10 cellular contexts compared by ENCODE assay signal in the genomic region with DNA sequence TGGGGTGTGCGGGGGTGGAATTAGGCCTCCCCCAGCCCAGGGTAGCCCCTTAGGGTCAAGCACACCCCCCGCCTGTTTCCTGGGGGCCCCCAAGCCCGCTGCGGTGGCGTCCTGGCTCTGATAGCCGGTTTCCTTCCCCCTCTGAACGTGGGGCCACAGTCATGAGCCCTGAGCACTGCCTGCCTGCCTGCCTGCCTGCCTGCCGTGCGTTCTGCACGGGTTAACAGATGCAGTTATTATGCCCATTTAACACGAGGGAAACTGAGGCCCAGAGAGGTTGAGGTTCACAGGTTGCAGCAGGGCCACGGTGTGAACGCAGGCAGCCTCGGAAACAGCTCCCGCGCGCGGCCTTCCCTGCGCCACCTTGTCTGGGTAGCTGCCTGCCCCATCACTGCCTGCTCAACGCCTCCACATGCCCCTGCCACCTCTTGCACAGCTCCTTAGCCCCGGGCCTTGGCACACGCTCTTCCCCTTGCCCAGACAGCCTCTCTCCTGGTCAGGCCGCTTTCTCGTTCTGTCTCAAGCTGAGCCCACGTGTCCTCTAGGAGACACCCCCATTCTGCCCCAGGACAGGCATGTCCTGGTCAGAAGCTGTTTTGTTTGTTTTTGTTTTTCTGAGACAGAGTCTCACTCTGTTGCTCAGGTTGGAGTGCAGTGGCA. TPM values are rescaled to one million over a fixed set of nuclear protein-coding genes. Genes with fewer than 3 reads are reported as not detected.
A peak's percentile ranks its signal among the peaks of the same experiment; 100 is the strongest.
DNase-seq lines count a peak whose midpoint lies in the region; ATAC-seq and TF ChIP-seq lines count a peak whose summit lies in the region.
"Had no signal": no experiment of that assay in that cellular context is flagged by ENCODE, and none has a peak within 500 bp of the region (broad histone marks: within the 10 kb centered on the region; RNA-seq: fewer than 3 reads in every experiment).

No MANE protein-coding gene starts in this region.

- H2AFZ ChIP-seq in osteoblast (ENCODE audit: low read length): peak overlapping the region; percentile 29

- peaks cover 9% of the 10 kb centered on the region for H3K36me3 Mint-ChIP-seq in effector memory CD8-positive, alpha-beta T cell (ENCODE audit: insufficient read depth)

- no peaks in the 10 kb centered on the region for H3K9me3 Mint-ChIP-seq in effector memory CD8-positive, alpha-beta T cell

- peak overlapping the region; percentile 58 to 67 for H3K4me3 Mint-ChIP-seq in effector memory CD8-positive, alpha-beta T cell

- peaks cover 5 to 9% of the 10 kb centered on the region in 2 donors for H3K4me1 Mint-ChIP-seq in effector memory CD8-positive, alpha-beta T cell (ENCODE audit: low read depth in 2 of 2)

- H4K20me1 ChIP-seq in osteoblast (ENCODE audit: insufficient read depth, low read length): peaks cover 5% of the 10 kb centered on the region

- H3K4me2 ChIP-seq in osteoblast (ENCODE audit: insufficient read depth, low read length): peak overlapping the region; percentile 18

- H3K36me3 ChIP-seq in osteoblast (ENCODE audit: insufficient read depth, low read length): no peaks in the 10 kb centered on the region
- H3K36me3 ChIP-seq: uterus had no signal

- in situ Hi-C loops in SK-MEL-5 (cut with HindIII; ENCODE audit: low pct_unique_long_range_greater_than_20kb, low sequenced_read_pairs): no loop called here

- H3K79me2 ChIP-seq in osteoblast (ENCODE audit: insufficient read depth, low read length): no peaks in the 10 kb centered on the region

- no peak overlapping the region for H3K27ac ChIP-seq in osteoblast (ENCODE audit: low read depth, low read length)
- H3K27ac ChIP-seq: uterus had no signal

- no peaks in the 10 kb centered on the region for H3K9me3 ChIP-seq in osteoblast (ENCODE audit: low read depth, low read length)
- H3K9me3 ChIP-seq: uterus had no signal

- H3K27me3 ChIP-seq in osteoblast (ENCODE audit: insufficient read depth, low read length): no peaks in the 10 kb centered on the region
- H3K27me3 ChIP-seq: uterus had no signal

- no peak overlapping the region for H3K4me3 ChIP-seq in osteoblast (ENCODE audit: insufficient read depth, low read length)

- no peak for TF ChIP-seq CTCF in osteoblast (IDR thresholded peaks at IDR 0.05; ENCODE audit: extremely low read depth, low read depth, low read length)

- DNase-seq in GDM1 (lab: John Stamatoyannopoulos, UW) (peak; percentile 14), SK-MEL-5 (ENCODE audit: low read depth, low spot score) (peak; percentile 22), osteoblast (ENCODE audit: insufficient read length, low spot score, missing footprints) (peak; percentile 93), NCI-H774 (lab: John Stamatoyannopoulos, UW) (no peak), SIG-M5 (lab: John Stamatoyannopoulos, UW) (no peak)
- DNase-seq in effector memory CD8-positive, alpha-beta T cell: no peak
- DNase-seq: activated naive CD4-positive, alpha-beta T cell treated with anti-CD3 and anti-CD28 coated beads, Interleukin-2, amount 50 U/mL, for 16 hours; uterus had no signal

- H3K27me3 Mint-ChIP-seq in effector memory CD8-positive, alpha-beta T cell: peaks cover 6 to 14% of the 10 kb centered on the region in 2 donors

- no peak for ATAC-seq in effector memory CD8-positive, alpha-beta T cell (replicated peaks)
- ATAC-seq in HG02852 (IDR thresholded peaks at IDR 0.05; ENCODE audit: unreplicated experiment): no peak
- no peak for ATAC-seq in HG03342 (IDR thresholded peaks at IDR 0.05; ENCODE audit: unreplicated experiment)

- no peak overlapping the region for H3K27ac Mint-ChIP-seq in effector memory CD8-positive, alpha-beta T cell

- H3K4me1 ChIP-seq in osteoblast (ENCODE audit: insufficient read depth, low read length): peaks cover 17% of the 10 kb centered on the region

RNA-seq across cellular contexts. Expression of a gene that starts 1.2 kb away (rescaled TPM):
- total RNA-seq in SK-MEL-5 (2014; rRNA removed; shearing (Covaris generic)): 16.4 and 21.6 TPM in 2 replicates
- 27.4 and 39.3 TPM in 2 replicates for polyA plus RNA-seq in SK-MEL-5 (2015; cell fraction: cytosol; rRNA removed)
- 9.7 and 10.1 TPM in 2 replicates for polyA plus RNA-seq in SK-MEL-5 (2015; cell fraction: nucleus; rRNA removed)
- 25.0 and 29.2 TPM in 2 replicates for total RNA-seq in osteoblast

RNA-seq across cellular contexts. Expression of a gene that starts 4.8 kb away (rescaled TPM):
- 65.5 and 71.7 TPM in 2 replicates for total RNA-seq in SK-MEL-5 (2014; rRNA removed; shearing (Covaris generic))
- polyA plus RNA-seq in SK-MEL-5 (2015; cell fraction: cytosol; rRNA removed): 116 and 126 TPM in 2 replicates
- 169 and 176 TPM in 2 replicates for polyA plus RNA-seq in SK-MEL-5 (2015; cell fraction: nucleus; rRNA removed)
- 40.9 and 44.5 TPM in 2 replicates for total RNA-seq in osteoblast

RNA-seq across cellular contexts. Expression of a gene that starts 18.8 kb away (rescaled TPM):
- total RNA-seq in SK-MEL-5 (2014; rRNA removed; shearing (Covaris generic)): 44.2 and 59.3 TPM in 2 replicates
- polyA plus RNA-seq in SK-MEL-5 (2015; cell fraction: cytosol; rRNA removed): 87.7 and 136 TPM in 2 replicates
- polyA plus RNA-seq in SK-MEL-5 (2015; cell fraction: nucleus; rRNA removed): 83.9 and 89.8 TPM in 2 replicates
- total RNA-seq in osteoblast: 40.4 and 46.0 TPM in 2 replicates

RNA-seq across cellular contexts. Expression of a gene that starts 35.7 kb away (rescaled TPM):
- total RNA-seq in SK-MEL-5 (2014; rRNA removed; shearing (Covaris generic)): 1,300 and 1,363 TPM in 2 replicates
- 2,098 and 4,091 TPM in 2 replicates for polyA plus RNA-seq in SK-MEL-5 (2015; cell fraction: cytosol; rRNA removed)
- 241 and 356 TPM in 2 replicates for polyA plus RNA-seq in SK-MEL-5 (2015; cell fraction: nucleus; rRNA removed)
- 304 and 318 TPM in 2 replicates for total RNA-seq in osteoblast

RNA-seq across cellular contexts. Expression of a gene that starts 47.4 kb away (rescaled TPM):
- 1.8 and 2.0 TPM in 2 replicates for total RNA-seq in SK-MEL-5 (2014; rRNA removed; shearing (Covaris generic))
- polyA plus RNA-seq in SK-MEL-5 (2015; cell fraction: cytosol; rRNA removed): 3.5 and 4.2 TPM in 2 replicates
- polyA plus RNA-seq in SK-MEL-5 (2015; cell fraction: nucleus; rRNA removed): 0.99 and 3.1 TPM in 2 replicates
- total RNA-seq in osteoblast: 0.29 and 0.36 TPM in 2 replicates

Comparison
In these comparisons a context has a peak if more than half of its experiments do, and no peak if none do; other contexts are left out.
1. DNase-seq: peak in GDM1 (single experiment), SK-MEL-5 (single experiment) and osteoblast (single experiment); none in effector memory CD8-positive, alpha-beta T cell (0 of 3), NCI-H774 (single experiment) and SIG-M5 (single experiment).